26 cellular contexts compared by ENCODE assay signal in the genomic region with DNA sequence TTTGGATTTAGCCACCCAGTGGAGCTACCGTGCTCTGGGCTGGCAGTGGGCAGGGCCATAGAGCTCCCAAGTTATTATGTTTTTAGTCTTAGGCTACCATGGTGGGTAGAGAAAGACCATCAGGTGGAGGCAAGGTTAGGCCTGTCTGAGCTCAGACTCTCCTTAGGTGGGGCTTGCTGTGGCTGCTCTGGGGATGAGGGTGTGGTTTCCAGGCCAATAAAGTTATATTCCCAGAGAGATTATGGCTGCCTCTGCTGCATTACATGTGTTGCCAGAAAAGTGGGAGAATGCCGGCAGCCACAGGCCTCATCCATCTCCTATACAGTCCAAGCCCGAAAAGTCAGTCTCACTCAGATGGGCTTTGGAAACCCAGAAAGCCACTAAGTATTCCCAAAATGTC. TPM values are rescaled to one million over a fixed set of nuclear protein-coding genes. Genes with fewer than 3 reads are reported as not detected.
"Had no signal": no experiment of that assay in that cellular context is flagged by ENCODE, and none has a peak within 500 bp of the region (broad histone marks: within the 10 kb centered on the region; RNA-seq: fewer than 3 reads in every experiment).

No MANE protein-coding gene starts in this region.

- H3K27ac ChIP-seq: brain microvascular endothelial cell, coronary artery, epithelial cell of prostate, esophagus squamous epithelium, gastroesophageal sphincter, WERI-Rb-1 had no signal

- ATAC-seq: activated CD4-positive, CD25-positive, alpha-beta regulatory T cell treated with anti-CD3 and anti-CD28 coated beads, Interleukin-2, amount 50 U/mL, for 24 hours; activated CD8-positive, alpha-beta T cell treated with anti-CD3 and anti-CD28 coated beads for 36 hours; activated T-cell treated with anti-CD3 and anti-CD28 coated beads, Interleukin-2, amount 50 U/mL, for 4 hours; activated T-helper 17 cell treated with anti-CD3 and anti-CD28 coated beads, Interleukin-2, amount 50 U/mL, for 72 hours; gastroesophageal sphincter; T-helper 17 cell had no signal

- H3K4me3 ChIP-seq: coronary artery, esophagus squamous epithelium, gastroesophageal sphincter had no signal

- H3K4me1 ChIP-seq: esophagus squamous epithelium, gastroesophageal sphincter had no signal

- DNase-seq: activated B cell treated with CpG ODN at 0.5 μM for 24 hours; activated CD4-positive, alpha-beta T cell treated with anti-CD3 and anti-CD28 coated beads for 48 hours; activated CD4-positive, alpha-beta T cell treated with anti-CD3 and anti-CD28 coated beads, Interleukin-2, amount 50 U/mL, for 1 hour; activated CD4-positive, alpha-beta T cell treated with anti-CD3 and anti-CD28 coated beads, Interleukin-2, amount 50 U/mL, for 48 hours; activated CD8-positive, alpha-beta memory T cell treated with anti-CD3 and anti-CD28 coated beads for 24 hours; activated CD8-positive, alpha-beta T cell treated with anti-CD3 and anti-CD28 coated beads for 36 hours; activated effector memory CD4-positive, alpha-beta T cell treated with Interleukin-2 at 50 U/mL for 16 hours; activated gamma-delta T cell treated with Interleukin-2 at 50 U/mL for 16 hours; activated naive CD4-positive, alpha-beta T cell treated with anti-CD3 and anti-CD28 coated beads, Interleukin-2, amount 50 U/mL, for 16 hours; activated naive CD4-positive, alpha-beta T cell treated with Interleukin-2 at 50 U/mL for 16 hours; activated T-cell treated with anti-CD3 and anti-CD28 coated beads, Interleukin-2, amount 50 U/mL, for 4 hours; amniotic stem cell; anterior cingulate cortex; brain microvascular endothelial cell; effector CD8-positive, alpha-beta T cell; esophagus squamous epithelium; foreskin melanocyte; T-helper 1 cell; T-helper 17 cell; T1000; WERI-Rb-1 had no signal

- H3K27me3 ChIP-seq: brain microvascular endothelial cell, esophagus squamous epithelium, gastroesophageal sphincter had no signal

- H3K36me3 ChIP-seq: brain microvascular endothelial cell, esophagus squamous epithelium, gastroesophageal sphincter, WERI-Rb-1 had no signal

RNA-seq across cellular contexts. Expression of gene PPP1R9A, which starts 34.2 kb away (rescaled TPM):
- total RNA-seq: activated T-helper 17 cell treated with anti-CD3 and anti-CD28 coated beads, Interleukin-2, amount 50 U/mL, for 72 hours had no signal
